In genomic region chr7:69248382-69248828, GRCh38 we compare ENCODE assay signal across 7 cellular contexts.
DNase-seq lines count a peak whose midpoint lies in the region; ATAC-seq and TF ChIP-seq lines count a peak whose summit lies in the region.
"Not testable (repeated sequence)": the region's sequence is repeated elsewhere in the genome, so short reads cannot be mapped to it uniquely, and the experiment has no call there.

No MANE protein-coding gene starts in this region.

- H3K27me3 ChIP-seq in right lobe of liver; neuronal stem cell (ENCODE audit: control insufficient read depth in 3 of 3, insufficient read depth in 3 of 3, low read depth in 1 of 3, low read length in 3 of 3): not testable (repeated sequence)

- TF ChIP-seq POLR2A in right lobe of liver (IDR thresholded peaks at IDR 0.05), result not testable (repeated sequence)

- H2BK12ac ChIP-seq in neuronal stem cell (ENCODE audit: low read length), result not testable (repeated sequence)

- not testable (repeated sequence) for H3K14ac ChIP-seq in neuronal stem cell (ENCODE audit: low read length)

- H3K4me1 Mint-ChIP-seq in WTC11, result not testable (repeated sequence)
- peaks cover 23% of the 10 kb centered on the region for H3K4me1 Mint-ChIP-seq in type B pancreatic cell (ENCODE audit: unreplicated experiment)

- H3K4me1 ChIP-seq in right lobe of liver (peaks cover 0 to 37% (median 17%) of the 10 kb centered on the region in 4 donors), neuronal stem cell (ENCODE audit: control insufficient read depth in 2 of 2, insufficient read depth in 1 of 2, low read depth in 1 of 2, low read length in 2 of 2) (peaks cover 12% of the 10 kb centered on the region in 2 donors)

- H3K27ac Mint-ChIP-seq in WTC11, type B pancreatic cell: not testable (repeated sequence)

- H3K4me2 ChIP-seq in neuronal stem cell (ENCODE audit: insufficient read depth, low read length, poor library complexity, severe bottlenecking), result not testable (repeated sequence)

- not testable (repeated sequence) for H3K79me1 ChIP-seq in neuronal stem cell (ENCODE audit: low read depth, low read length)

- H2BK5ac ChIP-seq in neuronal stem cell (ENCODE audit: low read length), result not testable (repeated sequence)

- DNase-seq in NCI-H1092 treated with DMSO at 0.1 percent for 48 hours (lab: John Stamatoyannopoulos, UW) (peak; percentile 30), NCI-H69 (lab: John Stamatoyannopoulos, UW) (peak; percentile 27), left kidney (ENCODE audit: low read depth, low spot score) (peak; percentile 77), right lobe of liver (peak; percentile 73 to 94 (median 89))
- not testable (repeated sequence) for DNase-seq in WTC11 (ENCODE audit: low spot score); neuronal stem cell (ENCODE audit: low spot score); type B pancreatic cell (ENCODE audit: extremely low spot score, unreplicated experiment)

- CTCF ChIA-PET in WTC11 (lab: Charles Lee), result interaction anchor here (1.4 kb wide), 1 partner anchor 37 kb away, joined by 3 read pairs; no protein-coding TSS in a partner anchor

- WGBS in right lobe of liver (ENCODE audit: insufficient coverage, low coverage, low lambda C conversion rate, missing lambda C conversion rate), result 30% methylated on average over 2 of the region's 2 CpGs
- no CpG with 5 or more reads among the region's 2 CpGs for WGBS in neuronal stem cell (ENCODE audit: extremely low coverage in 2 of 2, insufficient read length in 2 of 2, insufficient replicate concordance in 1 of 2), 2 donors

- H3K9me3 ChIP-seq in right lobe of liver; neuronal stem cell (replicated peaks in 1 of 2; ENCODE audit: control insufficient read depth in 2 of 2, insufficient read depth in 1 of 2, low read depth in 1 of 2, low read length in 2 of 2): not testable (repeated sequence)

- H2BK120ac ChIP-seq in neuronal stem cell (ENCODE audit: low read depth, low read length), result not testable (repeated sequence)

- TF ChIP-seq CTCF in WTC11 (IDR thresholded peaks at IDR 0.05); right lobe of liver (IDR thresholded peaks at IDR 0.05); type B pancreatic cell (conservative IDR thresholded peaks at IDR 0.05): not testable (repeated sequence)

- not testable (repeated sequence) for H3K4me3 Mint-ChIP-seq in WTC11
- peak overlapping the region; percentile 32 for H3K4me3 Mint-ChIP-seq in type B pancreatic cell

- H3K36me3 ChIP-seq in right lobe of liver; neuronal stem cell (replicated peaks in 1 of 2; ENCODE audit: control insufficient read depth in 2 of 2, insufficient read depth in 2 of 2, low read length in 2 of 2): not testable (repeated sequence)

- not testable (repeated sequence) for H4K8ac ChIP-seq in neuronal stem cell (ENCODE audit: low read depth, low read length)

- not testable (repeated sequence) for H4K91ac ChIP-seq in neuronal stem cell (ENCODE audit: low read depth, low read length, poor library complexity)

- not testable (repeated sequence) for H2BK15ac ChIP-seq in neuronal stem cell (ENCODE audit: low read length)

- intact Hi-C loops in right lobe of liver (cut with DNase I), result not testable (repeated sequence)

- POLR2A ChIA-PET in WTC11 (lab: Charles Lee), result not testable (repeated sequence)

- H3K9me3 Mint-ChIP-seq in WTC11, type B pancreatic cell: not testable (repeated sequence)

- H3K36me3 Mint-ChIP-seq in WTC11, type B pancreatic cell: not testable (repeated sequence)

- peak overlapping the region in 1 of 3 donors; percentile 36 for H3K4me3 ChIP-seq in right lobe of liver
- not testable (repeated sequence) for H3K4me3 ChIP-seq in neuronal stem cell (ENCODE audit: low read length in 2 of 2)

- not testable (repeated sequence) for H2AK5ac ChIP-seq in neuronal stem cell (ENCODE audit: low read depth, low read length)

- not testable (repeated sequence) for ATAC-seq in WTC11
- ATAC-seq in right lobe of liver, result peak; percentile 86 to 93 (median 90)

- H3K27ac ChIP-seq in right lobe of liver, result peak overlapping the region; percentile 65 to 75 (median 67)
- H3K27ac ChIP-seq in neuronal stem cell (replicated peaks; ENCODE audit: low read length), result not testable (repeated sequence)

- H3K9ac ChIP-seq in neuronal stem cell (ENCODE audit: low read depth, low read length, poor library complexity), result not testable (repeated sequence)

- H3K4ac ChIP-seq in neuronal stem cell (ENCODE audit: low read length), result not testable (repeated sequence)

- H3K27me3 Mint-ChIP-seq in WTC11 (ENCODE audit: low read depth), result peaks cover 98% of the 10 kb centered on the region
- not testable (repeated sequence) for H3K27me3 Mint-ChIP-seq in type B pancreatic cell

- not testable (repeated sequence) for H3K18ac ChIP-seq in neuronal stem cell (ENCODE audit: low read length)

- H3K23ac ChIP-seq in neuronal stem cell (ENCODE audit: low read depth, low read length, poor library complexity), result not testable (repeated sequence)

- peak overlapping the region; percentile 2 for H2AFZ ChIP-seq in neuronal stem cell (ENCODE audit: low read length)

TF ChIP-seq in WTC11, 78 proteins besides CTCF, POLR2A, EP300 and RAD21:
- TF ChIP-seq USF2 (CRISPR knock-in tag; IDR thresholded peaks at IDR 0.05), result 0 out of 2 replicates have a peak, but pooled peaks have one; percentile 30
